ENCODE assay signal across 8 cellular contexts in genomic region chr4:110139106-110139505, GRCh38.
"Had no signal": no experiment of that assay in that cellular context is flagged by ENCODE, and none has a peak within 500 bp of the region (broad histone marks: within the 10 kb centered on the region; RNA-seq: fewer than 3 reads in every experiment).

No MANE protein-coding gene starts in this region.

- H3K4me3 ChIP-seq: GM23248, HAP-1 had no signal

- DNase-seq: GM23248, GOT3, H7, HFFc6, IMR-90 had no signal

- H3K4me1 ChIP-seq: HAP-1 had no signal

- FAIRE-seq: HTR-8/SVneo had no signal

- ATAC-seq: HCT116 had no signal

- H3K9ac ChIP-seq: GM23248 had no signal

- H3K9me3 ChIP-seq: HAP-1 had no signal

- H3K4me3 Mint-ChIP-seq: HFFc6 had no signal

- H2AFZ ChIP-seq: GM23248 had no signal

- H3K27ac ChIP-seq: GM23248 had no signal

- H3K9me3 Mint-ChIP-seq: HFFc6 had no signal

- H3K27ac Mint-ChIP-seq: HFFc6 had no signal
